ENCODE assay signal across 10 cellular contexts in the genomic region with DNA sequence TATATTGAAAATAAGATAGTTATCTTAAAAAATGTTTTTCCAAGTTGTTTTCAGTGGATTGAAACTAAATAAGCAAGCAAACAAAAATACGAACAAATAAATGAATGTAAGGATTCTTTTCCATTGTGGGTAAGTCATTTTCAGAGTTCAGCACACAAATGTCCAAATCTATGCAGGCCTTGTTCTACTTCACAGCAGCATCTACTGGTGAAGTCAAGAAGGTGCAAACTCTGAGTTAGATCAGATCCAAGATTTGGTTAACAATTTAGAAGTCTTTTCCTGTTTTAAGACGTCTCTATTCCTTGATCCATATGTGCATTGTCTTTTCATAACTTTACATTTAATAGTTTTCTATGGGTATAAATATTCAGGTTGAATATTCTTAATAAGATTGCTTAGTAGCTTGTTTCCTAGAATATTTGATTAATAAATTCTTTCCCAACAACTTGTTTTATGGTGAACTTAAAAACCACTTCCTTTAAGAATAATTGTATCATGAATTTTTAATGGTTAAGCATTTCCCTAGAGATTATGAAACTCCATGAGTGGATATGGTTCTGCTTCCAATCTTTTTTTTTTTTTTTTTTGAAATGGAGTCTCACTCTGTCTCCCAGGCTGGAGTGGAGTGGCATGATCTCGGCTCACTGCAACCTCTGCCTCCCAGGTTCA. TPM values are rescaled to one million over a fixed set of nuclear protein-coding genes. Genes with fewer than 3 reads are reported as not detected.
A peak's percentile ranks its signal among the peaks of the same experiment; 100 is the strongest.
DNase-seq lines count a peak whose midpoint lies in the region; ATAC-seq and TF ChIP-seq lines count a peak whose summit lies in the region.
"Had no signal": no experiment of that assay in that cellular context is flagged by ENCODE, and none has a peak within 500 bp of the region (broad histone marks: within the 10 kb centered on the region; RNA-seq: fewer than 3 reads in every experiment).

No MANE protein-coding gene starts in this region.

- ATAC-seq in GM19397 (IDR thresholded peaks at IDR 0.05; ENCODE audit: unreplicated experiment) = no peak
- no peak for ATAC-seq in GM19328 (IDR thresholded peaks at IDR 0.05; ENCODE audit: unreplicated experiment)

- H3K4me1 ChIP-seq in OCI-LY1 (ENCODE audit: insufficient read depth, low read length, severe bottlenecking) (no peaks in the 10 kb centered on the region), suprapubic skin (no peaks in the 10 kb centered on the region)
- H3K4me1 ChIP-seq: BLaER1 had no signal

- no peak overlapping the region for H3K27ac ChIP-seq in OCI-LY1 (ENCODE audit: low read depth, low read length, poor library complexity, severe bottlenecking)
- H3K27ac ChIP-seq in epithelial cell of prostate = peak overlapping the region; percentile 16
- no peak overlapping the region for H3K27ac ChIP-seq in suprapubic skin
- H3K27ac ChIP-seq: BLaER1 had no signal

- H3K4me2 ChIP-seq in OCI-LY1 (ENCODE audit: low read length) = no peak overlapping the region
- H3K4me2 ChIP-seq: BLaER1 had no signal

- TF ChIP-seq POLR2A in suprapubic skin (IDR thresholded peaks at IDR 0.05) = no peak

- H3K4me3 ChIP-seq in OCI-LY1 (ENCODE audit: low read depth, low read length, poor library complexity, severe bottlenecking) = no peak overlapping the region
- no peak overlapping the region for H3K4me3 ChIP-seq in suprapubic skin
- H3K4me3 ChIP-seq: BLaER1 had no signal

- H3K27me3 ChIP-seq in OCI-LY1 (ENCODE audit: insufficient read depth, low read length) = no peaks in the 10 kb centered on the region; the same call in 1 of the 2 replicates
- no peaks in the 10 kb centered on the region for H3K27me3 ChIP-seq in suprapubic skin
- H3K27me3 ChIP-seq: BLaER1 had no signal

- TF ChIP-seq CTCF in OCI-LY1 (IDR thresholded peaks at IDR 0.05; ENCODE audit: low read length) (peak; percentile 38; the same call in 1 of the 2 replicates), suprapubic skin (IDR thresholded peaks at IDR 0.05) (peak; percentile 6 to 14)

- H3K9me2 ChIP-seq in OCI-LY1 (ENCODE audit: low read depth, low read length) = no peaks in the 10 kb centered on the region

- peak; percentile 8 for DNase-seq in NCI-H1092 treated with DMSO at 0.1 percent for 48 hours (lab: John Stamatoyannopoulos, UW)
- DNase-seq in NCI-H1092 (lab: John Stamatoyannopoulos, UW) = no peak
- no peak for DNase-seq in epithelial cell of prostate (ENCODE audit: low read depth, low spot score)
- no peak for DNase-seq in suprapubic skin (ENCODE audit: low spot score in 2 of 2)
- no peak for DNase-seq in C1 segment of cervical spinal cord (lab: John Stamatoyannopoulos, UW)
- DNase-seq: activated gamma-delta T cell had no signal

- 59% methylated on average over 3 of the region's 3 CpGs for WGBS in suprapubic skin

- no peaks in the 10 kb centered on the region for H3K36me3 ChIP-seq in OCI-LY1 (ENCODE audit: insufficient read depth, low read length)
- no peaks in the 10 kb centered on the region for H3K36me3 ChIP-seq in suprapubic skin
- H3K36me3 ChIP-seq: BLaER1 had no signal

- no peak overlapping the region for H2AFZ ChIP-seq in OCI-LY1 (ENCODE audit: low read length)

- no peaks in the 10 kb centered on the region for H3K79me2 ChIP-seq in OCI-LY1 (ENCODE audit: insufficient read depth, low read length)

- H3K9me3 ChIP-seq in OCI-LY1 (ENCODE audit: low read length) = no peaks in the 10 kb centered on the region
- H3K9me3 ChIP-seq in suprapubic skin = no peaks in the 10 kb centered on the region
- H3K9me3 ChIP-seq: BLaER1 had no signal

- no peak for TF ChIP-seq EP300 in suprapubic skin (IDR thresholded peaks at IDR 0.05)

- H4K20me1 ChIP-seq in OCI-LY1 (ENCODE audit: insufficient read depth, low read length) = no peaks in the 10 kb centered on the region
- H4K20me1 ChIP-seq: BLaER1 had no signal

- H3F3A ChIP-seq in OCI-LY1 (ENCODE audit: insufficient read depth, low read length) = no peaks in the 10 kb centered on the region

- H3K9ac ChIP-seq in OCI-LY1 (ENCODE audit: low read length) = no peak overlapping the region
- H3K9ac ChIP-seq: BLaER1 had no signal

RNA-seq across cellular contexts. Expression of gene PTX3, which starts 10.5 kb away (rescaled TPM):
- total RNA-seq in suprapubic skin = 10 to 100 TPM in 1 of 4 donors, 1 to 10 TPM in 3; 1.2 to 22.4 (median 2.2) TPM

RNA-seq across cellular contexts. Expression of gene VEPH1, which starts 56.1 kb away (rescaled TPM):
- total RNA-seq in suprapubic skin = 1 to 10 TPM; 2.9 to 9.3 (median 5.7) TPM
